ENCODE assay signal across 8 cellular contexts in the genomic region with DNA sequence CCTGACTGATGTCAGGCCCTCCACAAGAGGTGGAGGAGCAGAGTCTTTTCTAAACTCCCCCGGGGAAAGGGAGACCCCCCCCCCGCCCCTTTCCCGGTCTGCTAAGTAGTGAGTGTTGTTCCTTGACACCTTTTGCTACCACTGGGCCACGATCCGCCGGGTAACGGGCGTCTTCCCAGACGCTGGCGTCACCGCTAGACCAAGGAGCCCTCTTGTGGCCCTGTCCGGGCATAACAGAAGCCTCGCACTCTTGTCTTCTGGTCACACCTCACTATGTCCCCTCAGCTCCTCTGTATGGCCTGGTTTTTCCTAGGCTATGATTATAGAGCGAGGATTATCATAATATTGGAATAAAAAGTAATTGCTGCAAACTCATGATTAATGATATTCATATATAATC. TPM values are rescaled to one million over a fixed set of nuclear protein-coding genes. Genes with fewer than 3 reads are reported as not detected.
DNase-seq lines count a peak whose midpoint lies in the region; ATAC-seq, FAIRE-seq and TF ChIP-seq lines count a peak whose summit lies in the region.
"Not testable (repeated sequence)": the region's sequence is repeated elsewhere in the genome, so short reads cannot be mapped to it uniquely, and the experiment has no call there.

No MANE protein-coding gene starts in this region.

- not testable (repeated sequence) for H3K27ac Mint-ChIP-seq in CD8-positive, alpha-beta T cell; stimulated activated naive CD8-positive, alpha-beta T cell treated with anti-CD3 and anti-CD28 coated beads, Interleukin-15, amount 100 ng/mL, for 72 hours

- H3K9me2 ChIP-seq in hepatocyte (replicated peaks; ENCODE audit: insufficient read depth), result not testable (repeated sequence)

- H3K27me3 Mint-ChIP-seq in CD8-positive, alpha-beta T cell (ENCODE audit: low read depth); stimulated activated naive CD8-positive, alpha-beta T cell treated with anti-CD3 and anti-CD28 coated beads, Interleukin-15, amount 100 ng/mL, for 72 hours: not testable (repeated sequence)

- POLR2A ChIA-PET in CD8-positive, alpha-beta T cell (lab: Charles Lee), result not testable (repeated sequence)

- not testable (repeated sequence) for TF ChIP-seq CTCF in CD8-positive, alpha-beta T cell (IDR thresholded peaks at IDR 0.05)
- TF ChIP-seq CTCF in hepatocyte (IDR thresholded peaks at IDR 0.05; ENCODE audit: poor library complexity) (peak; percentile 62), pancreas (IDR thresholded peaks at IDR 0.05) (peak; percentile 37 to 64 (median 48))

- H3K9me3 ChIP-seq in CD8-positive, alpha-beta T cell (ENCODE audit: low read length); SJCRH30 (replicated peaks); hepatocyte (ENCODE audit: low read depth); pancreas: not testable (repeated sequence)

- 11% methylated on average over 14 of the region's 14 CpGs for WGBS in hepatocyte (ENCODE audit: low lambda C conversion rate, missing lambda C conversion rate)
- WGBS in pancreas, 2 donors, result 4 to 7% methylated on average over 14 of the region's 14 CpGs

- H3K27ac ChIP-seq in CD8-positive, alpha-beta T cell (ENCODE audit: low read depth, low read length); SJCRH30; hepatocyte; pancreas: not testable (repeated sequence)

- peaks cover 37% of the 10 kb centered on the region for H3K4me1 Mint-ChIP-seq in CD8-positive, alpha-beta T cell (ENCODE audit: low read depth)
- peaks cover 41% of the 10 kb centered on the region for H3K4me1 Mint-ChIP-seq in stimulated activated naive CD8-positive, alpha-beta T cell treated with anti-CD3 and anti-CD28 coated beads, Interleukin-15, amount 100 ng/mL, for 72 hours

- H2AFZ ChIP-seq in hepatocyte, result not testable (repeated sequence)

- intact Hi-C loops in CD8-positive, alpha-beta T cell (cut with DNase I, micrococcal nuclease), result loop anchor here (5.0 to 10.0 kb wide), 4 partner anchors 197 to 1585 kb away; partner anchors contain the start of gene UQCC4 (in 1 of the 2)
- intact Hi-C loops in pancreas (cut with DNase I), result not testable (repeated sequence)

- CTCF ChIA-PET in CD8-positive, alpha-beta T cell (lab: Charles Lee), result interaction anchor here (1.4 kb wide), 1 partner anchor 8 kb away, joined by 3 read pairs; no protein-coding TSS in a partner anchor

- not testable (repeated sequence) for H3K9me3 Mint-ChIP-seq in CD8-positive, alpha-beta T cell; stimulated activated naive CD8-positive, alpha-beta T cell treated with anti-CD3 and anti-CD28 coated beads, Interleukin-15, amount 100 ng/mL, for 72 hours

- not testable (repeated sequence) for H3K4me3 ChIP-seq in CD8-positive, alpha-beta T cell (ENCODE audit: low read depth, low read length); SJCRH30; hepatocyte
- peak overlapping the region in 1 of 4 donors; percentile 5 for H3K4me3 ChIP-seq in pancreas

- DNase-seq in CD8-positive, alpha-beta T cell, result peak in 6 of 7 experiments; percentile 26 to 67 (median 56)
- DNase-seq in KG1 (lab: John Stamatoyannopoulos, UW) (peak; percentile 36), SJCRH30 (peak; percentile 12 to 20), hepatocyte (ENCODE audit: low spot score) (peak; percentile 75), pancreas (peak; percentile 58 to 88 (median 75))
- peak; percentile 82 for DNase-seq in activated CD8-positive, alpha-beta memory T cell treated with anti-CD3 and anti-CD28 coated beads, Interleukin-2, amount 50 U/mL, for 48 hours
- peak; percentile 43 for DNase-seq in central memory CD4-positive, alpha-beta T cell
- DNase-seq in stimulated activated naive CD8-positive, alpha-beta T cell treated with anti-CD3 and anti-CD28 coated beads, Interleukin-15, amount 100 ng/mL, for 72 hours, result peak; percentile 41 to 66

- peak overlapping the region; percentile 65 for H3K4me2 ChIP-seq in hepatocyte

- peak overlapping the region; percentile 54 for H3K4me3 Mint-ChIP-seq in CD8-positive, alpha-beta T cell
- H3K4me3 Mint-ChIP-seq in stimulated activated naive CD8-positive, alpha-beta T cell treated with anti-CD3 and anti-CD28 coated beads, Interleukin-15, amount 100 ng/mL, for 72 hours, result peak overlapping the region; percentile 58 to 60

- not testable (repeated sequence) for ATAC-seq in CD8-positive, alpha-beta T cell; pancreas; stimulated activated naive CD8-positive, alpha-beta T cell treated with anti-CD3 and anti-CD28 coated beads, Interleukin-15, amount 100 ng/mL, for 72 hours

- not testable (repeated sequence) for H4K20me1 ChIP-seq in hepatocyte (ENCODE audit: insufficient read depth, poor library complexity, severe bottlenecking)

- FAIRE-seq in pancreas (lab: Jason Lieb, UNC), result not testable (repeated sequence)

- H3K36me3 Mint-ChIP-seq in CD8-positive, alpha-beta T cell, result peaks cover 59% of the 10 kb centered on the region

- not testable (repeated sequence) for H3K36me3 ChIP-seq in CD8-positive, alpha-beta T cell (ENCODE audit: insufficient read depth, low read length); SJCRH30; hepatocyte (replicated peaks; ENCODE audit: insufficient read depth, low read depth); pancreas

- H3K27me3 ChIP-seq in CD8-positive, alpha-beta T cell (ENCODE audit: insufficient read depth, low read length); SJCRH30; hepatocyte; pancreas: not testable (repeated sequence)

- H3K4me1 ChIP-seq in CD8-positive, alpha-beta T cell (ENCODE audit: insufficient read depth, low read length), result peaks cover 14% of the 10 kb centered on the region
- not testable (repeated sequence) for H3K4me1 ChIP-seq in SJCRH30; hepatocyte (ENCODE audit: insufficient read depth); pancreas

- H3K79me2 ChIP-seq in hepatocyte, result peaks cover 19% of the 10 kb centered on the region

RNA-seq across cellular contexts. Expression of gene KCTD5, which starts 12.3 kb away (rescaled TPM):
- total RNA-seq in CD8-positive, alpha-beta T cell, result 10 to 100 TPM; 34.2 to 36.0 TPM
- 42.0 and 42.9 TPM in 2 replicates for total RNA-seq in SJCRH30 (2014; rRNA removed; shearing (Covaris generic))
- total RNA-seq in hepatocyte (22.7 and 31.5 TPM in 2 replicates), pancreas (1 to 10 TPM; 4.5 to 8.9 (median 6.7) TPM)
- polyA plus RNA-seq in hepatocyte (24.5 and 32.2 TPM in 2 replicates), pancreas (1 to 10 TPM; 6.3 to 7.7 TPM)

RNA-seq across cellular contexts. Expression of gene PRSS27, which starts 50.0 kb away (rescaled TPM):
- total RNA-seq in CD8-positive, alpha-beta T cell, result under 1 TPM; 0.53 to 0.65 TPM
- 0.33 and 0.40 TPM in 2 replicates for total RNA-seq in SJCRH30 (2014; rRNA removed; shearing (Covaris generic))
- total RNA-seq in hepatocyte (1.4 and 4.3 TPM in 2 replicates), pancreas (under 1 TPM; 0.22 to 0.69 (median 0.50) TPM)
- polyA plus RNA-seq in hepatocyte (1.4 and 4.8 TPM in 2 replicates), pancreas (1 to 10 TPM; 2.0 to 2.1 TPM)

Comparison
In these comparisons a context has a peak if more than half of its experiments do, and no peak if none do; other contexts are left out.
1. DNase-seq: peak in every context shown above with its lines; median percentile 82 in activated CD8-positive, alpha-beta memory T cell treated with anti-CD3 and anti-CD28 coated beads, Interleukin-2, amount 50 U/mL, for 48 hours; 75 in hepatocyte; 75 in pancreas; 56 in CD8-positive, alpha-beta T cell; 54 in stimulated activated naive CD8-positive, alpha-beta T cell treated with anti-CD3 and anti-CD28 coated beads, Interleukin-15, amount 100 ng/mL, for 72 hours; 43 in central memory CD4-positive, alpha-beta T cell; 36 in KG1; 16 in SJCRH30.